ENCODE assay signal across 2 cellular contexts in genomic region chr11:78782725-78783124, GRCh38.
A peak's percentile ranks its signal among the peaks of the same experiment; 100 is the strongest.
TF ChIP-seq lines count a peak whose summit lies in the region.

No MANE protein-coding gene starts in this region.

TF ChIP-seq in liver, 16 proteins besides CTCF, POLR2A, EP300 and RAD21:
- peak; percentile 61 for TF ChIP-seq REST (IDR thresholded peaks at IDR 0.05)
- no peak for TF ChIP-seq JUND (IDR thresholded peaks at IDR 0.05)

TF ChIP-seq in HepG2, 621 proteins besides CTCF, POLR2A, EP300 and RAD21:
- TF ChIP-seq KIAA2018 (CRISPR knock-in tag; IDR thresholded peaks at IDR 0.05; ENCODE audit: borderline replicate concordance) (no peak), REST (IDR thresholded peaks at IDR 0.05; ENCODE audit: borderline replicate concordance in 1 of 2, low read depth in 1 of 2, low read length in 2 of 2) (peak in 1 of 2 experiments; percentile 53; a peak in 1 of 4 replicates)
